ENCODE assay signal across 16 cellular contexts in the genomic region with DNA sequence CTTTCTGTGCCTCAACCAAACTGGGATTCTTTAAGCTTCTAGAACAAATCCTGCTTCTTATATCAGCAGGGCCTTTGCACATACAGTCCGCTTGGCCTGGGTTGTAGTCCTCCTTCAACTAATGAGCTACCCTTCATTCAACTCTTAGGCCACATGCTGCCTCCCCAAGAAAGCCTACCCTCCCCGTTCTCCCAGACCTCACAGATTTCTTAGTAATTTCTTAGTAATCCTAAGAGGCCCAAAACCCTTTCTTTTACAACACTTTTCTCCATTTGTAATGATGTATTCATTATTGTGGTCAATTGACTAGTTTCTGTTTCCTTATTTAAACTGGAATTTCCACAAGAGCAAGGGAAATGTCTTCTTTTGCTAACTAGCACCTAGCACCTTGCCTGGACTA.
A peak's percentile ranks its signal among the peaks of the same experiment; 100 is the strongest.
DNase-seq lines count a peak whose midpoint lies in the region; ATAC-seq lines count a peak whose summit lies in the region.
"Had no signal": no experiment of that assay in that cellular context is flagged by ENCODE, and none has a peak within 500 bp of the region (broad histone marks: within the 10 kb centered on the region; RNA-seq: fewer than 3 reads in every experiment).

No MANE protein-coding gene starts in this region.

- peak; percentile 44 to 68 for ATAC-seq in activated CD4-positive, CD25-positive, alpha-beta regulatory T cell treated with anti-CD3 and anti-CD28 coated beads, Interleukin-2, amount 50 U/mL, for 24 hours
- ATAC-seq in activated T-cell treated with anti-CD3 and anti-CD28 coated beads, Interleukin-2, amount 50 U/mL, for 4 hours: peak; percentile 38 to 53
- ATAC-seq in stimulated activated naive CD8-positive, alpha-beta T cell treated with anti-CD3 and anti-CD28 coated beads, Interleukin-15, Interleukin-2, amounts not matched to agents 100 U/mL and 50 U/mL, for 24 hours: no peak
- ATAC-seq: CD8-positive, alpha-beta T cell; GM23338; HCT116 had no signal

- H3K36me3 Mint-ChIP-seq in activated T-cell treated with anti-CD3 and anti-CD28 coated beads, Interleukin-2, amount 50 U/mL, for 4 hours (ENCODE audit: insufficient read depth): no peaks in the 10 kb centered on the region
- H3K36me3 Mint-ChIP-seq in stimulated activated naive CD8-positive, alpha-beta T cell treated with anti-CD3 and anti-CD28 coated beads, Interleukin-15, Interleukin-2, amounts not matched to agents 100 ng/mL and 50 ng/mL, for 24 hours (ENCODE audit: low read depth): no peaks in the 10 kb centered on the region
- H3K36me3 Mint-ChIP-seq: CD4-positive, CD25-positive, alpha-beta regulatory T cell; CD8-positive, alpha-beta T cell had no signal

- DNase-seq in activated CD4-positive, CD25-positive, alpha-beta regulatory T cell (lab: John Stamatoyannopoulos, UW): no peak
- no peak for DNase-seq in activated T-cell treated with anti-CD3 and anti-CD28 coated beads, Interleukin-2, amount 50 U/mL, for 4 hours
- DNase-seq in activated T-cell treated with anti-CD3 and anti-CD28 coated beads for 4 hours (no peak), GM19240 (ENCODE audit: insufficient read length, low spot score) (no peak)
- DNase-seq in stimulated activated naive CD8-positive, alpha-beta T cell treated with anti-CD3 and anti-CD28 coated beads, Interleukin-15, Interleukin-2, amounts not matched to agents 100 U/mL and 50 U/mL, for 24 hours: no peak
- DNase-seq: Caco-2; CD4-positive, CD25-positive, alpha-beta regulatory T cell; CD8-positive, alpha-beta T cell; DMS153; DND-41; H9 had no signal

- peaks cover 4% of the 10 kb centered on the region for H3K4me1 Mint-ChIP-seq in activated T-cell treated with anti-CD3 and anti-CD28 coated beads, Interleukin-2, amount 50 U/mL, for 4 hours (ENCODE audit: low read depth)
- peaks cover 13% of the 10 kb centered on the region for H3K4me1 Mint-ChIP-seq in stimulated activated naive CD8-positive, alpha-beta T cell treated with anti-CD3 and anti-CD28 coated beads, Interleukin-15, Interleukin-2, amounts not matched to agents 100 ng/mL and 50 ng/mL, for 24 hours (ENCODE audit: low read depth)
- H3K4me1 Mint-ChIP-seq: B cell; CD4-positive, CD25-positive, alpha-beta regulatory T cell; GM23338 had no signal

- no peak overlapping the region for H3K4me3 Mint-ChIP-seq in activated T-cell treated with anti-CD3 and anti-CD28 coated beads, Interleukin-2, amount 50 U/mL, for 4 hours
- no peak overlapping the region for H3K4me3 Mint-ChIP-seq in stimulated activated naive CD8-positive, alpha-beta T cell treated with anti-CD3 and anti-CD28 coated beads, Interleukin-15, Interleukin-2, amounts not matched to agents 100 ng/mL and 50 ng/mL, for 24 hours
- H3K4me3 Mint-ChIP-seq: B cell; CD4-positive, CD25-positive, alpha-beta regulatory T cell; CD8-positive, alpha-beta T cell; GM23338; H9 had no signal

- H3K27ac Mint-ChIP-seq in stimulated activated naive CD8-positive, alpha-beta T cell treated with anti-CD3 and anti-CD28 coated beads, Interleukin-15, Interleukin-2, amounts not matched to agents 100 ng/mL and 50 ng/mL, for 24 hours: peak overlapping the region; percentile 26
- H3K27ac Mint-ChIP-seq: B cell; CD8-positive, alpha-beta T cell; GM23338; H9 had no signal

- no peaks in the 10 kb centered on the region for H3K9me3 Mint-ChIP-seq in activated T-cell treated with anti-CD3 and anti-CD28 coated beads, Interleukin-2, amount 50 U/mL, for 4 hours
- peaks cover 5% of the 10 kb centered on the region for H3K9me3 Mint-ChIP-seq in stimulated activated naive CD8-positive, alpha-beta T cell treated with anti-CD3 and anti-CD28 coated beads, Interleukin-15, Interleukin-2, amounts not matched to agents 100 ng/mL and 50 ng/mL, for 24 hours
- H3K9me3 Mint-ChIP-seq: CD8-positive, alpha-beta T cell; GM23338 had no signal

- H3K27me3 Mint-ChIP-seq in activated T-cell treated with anti-CD3 and anti-CD28 coated beads, Interleukin-2, amount 50 U/mL, for 4 hours (ENCODE audit: low read depth): no peaks in the 10 kb centered on the region
- H3K27me3 Mint-ChIP-seq in stimulated activated naive CD8-positive, alpha-beta T cell treated with anti-CD3 and anti-CD28 coated beads, Interleukin-15, Interleukin-2, amounts not matched to agents 100 ng/mL and 50 ng/mL, for 24 hours: no peaks in the 10 kb centered on the region
- H3K27me3 Mint-ChIP-seq: B cell; CD4-positive, CD25-positive, alpha-beta regulatory T cell had no signal
